30 cellular contexts compared by ENCODE assay signal in genomic region chr15:36275656-36276055, GRCh38.
"Had no signal": no experiment of that assay in that cellular context is flagged by ENCODE, and none has a peak within 500 bp of the region (broad histone marks: within the 10 kb centered on the region; RNA-seq: fewer than 3 reads in every experiment).

No MANE protein-coding gene starts in this region.

- H3K4me1 ChIP-seq: ascending aorta, breast epithelium, esophagus muscularis mucosa, gastrocnemius medialis, heart left ventricle had no signal

- H3K27me3 Mint-ChIP-seq: activated B cell treated with CpG ODN at 0.5 μM for 24 hours; activated CD4-positive, alpha-beta memory T cell treated with anti-CD3 and anti-CD28 coated beads for 36 hours; activated naive CD4-positive, alpha-beta T cell treated with anti-CD3 and anti-CD28 coated beads, Interleukin-2, amount 10 ng/mL, durations not matched to agents 7 days and 5 days; activated naive CD8-positive, alpha-beta T cell treated with anti-CD3 and anti-CD28 coated beads, Interleukin-2, amount 10 ng/mL, durations not matched to agents 7 days and 5 days; activated T-cell treated with anti-CD3 and anti-CD28 coated beads, Interleukin-2, amount 50 U/mL, for 24 hours; central memory CD8-positive, alpha-beta T cell; dendritic cell treated with granulocyte-macrophage colony-stimulating factor and Interleukin-4, amounts not matched to agents 40 ng/mL and 50 ng/mL, for 4 days had no signal

- DNase-seq: activated B cell treated with CpG ODN at 0.5 μM for 24 hours; activated CD4-positive, alpha-beta memory T cell treated with anti-CD3 and anti-CD28 coated beads for 36 hours; activated CD4-positive, alpha-beta T cell treated with anti-CD3 and anti-CD28 coated beads for 48 hours; activated CD8-positive, alpha-beta memory T cell treated with anti-CD3 and anti-CD28 coated beads, Interleukin-2, amount 50 U/mL, for 48 hours; activated gamma-delta T cell; activated naive CD4-positive, alpha-beta T cell; activated naive CD4-positive, alpha-beta T cell treated with anti-CD3 and anti-CD28 coated beads, Interleukin-2, amount 10 ng/mL, durations not matched to agents 7 days and 5 days; activated naive CD8-positive, alpha-beta T cell treated with anti-CD3 and anti-CD28 coated beads, Interleukin-2, amount 10 ng/mL, durations not matched to agents 7 days and 5 days; activated T-cell treated with anti-CD3 and anti-CD28 coated beads for 4 hours; activated T-cell treated with anti-CD3 and anti-CD28 coated beads, Interleukin-2, amount 50 U/mL, for 24 hours; activated T-cell treated with anti-CD3 and anti-CD28 coated beads, Interleukin-2, amount 50 U/mL, for 72 hours; dorsolateral prefrontal cortex; effector memory CD4-positive, alpha-beta T cell; endodermal cell; erythroblast; foreskin fibroblast; gastrocnemius medialis; glutamatergic neuron; heart left ventricle; T-helper 2 cell had no signal

- H3K27ac Mint-ChIP-seq: activated B cell treated with CpG ODN at 0.5 μM for 24 hours; activated CD4-positive, alpha-beta memory T cell treated with anti-CD3 and anti-CD28 coated beads for 36 hours; activated naive CD4-positive, alpha-beta T cell treated with anti-CD3 and anti-CD28 coated beads, Interleukin-2, amount 10 ng/mL, durations not matched to agents 7 days and 5 days; activated naive CD8-positive, alpha-beta T cell treated with anti-CD3 and anti-CD28 coated beads, Interleukin-2, amount 10 ng/mL, durations not matched to agents 7 days and 5 days; activated T-cell treated with anti-CD3 and anti-CD28 coated beads, Interleukin-2, amount 50 U/mL, for 24 hours; activated T-cell treated with anti-CD3 and anti-CD28 coated beads, Interleukin-2, amount 50 U/mL, for 72 hours; brain; dendritic cell treated with granulocyte-macrophage colony-stimulating factor and Interleukin-4, amounts not matched to agents 40 ng/mL and 50 ng/mL, for 4 days; endodermal cell had no signal

- ATAC-seq: activated CD4-positive, CD25-positive, alpha-beta regulatory T cell treated with anti-CD3 and anti-CD28 coated beads, Interleukin-2, amount 50 U/mL, for 24 hours; activated naive CD4-positive, alpha-beta T cell treated with anti-CD3 and anti-CD28 coated beads, Interleukin-2, amount 50 U/mL, for 72 hours; activated T-cell treated with anti-CD3 and anti-CD28 coated beads, Interleukin-2, amount 50 U/mL, for 72 hours; gastrocnemius medialis; heart left ventricle had no signal

- H3K9me3 Mint-ChIP-seq: central memory CD8-positive, alpha-beta T cell had no signal

- H3K27ac ChIP-seq: ascending aorta, breast epithelium, coronary artery, dorsolateral prefrontal cortex, esophagus muscularis mucosa, gastrocnemius medialis, heart left ventricle, VCaP had no signal

- H3K36me3 Mint-ChIP-seq: activated CD4-positive, alpha-beta memory T cell treated with anti-CD3 and anti-CD28 coated beads for 36 hours; activated naive CD4-positive, alpha-beta T cell treated with anti-CD3 and anti-CD28 coated beads, Interleukin-2, amount 10 ng/mL, durations not matched to agents 7 days and 5 days; activated naive CD8-positive, alpha-beta T cell treated with anti-CD3 and anti-CD28 coated beads, Interleukin-2, amount 10 ng/mL, durations not matched to agents 7 days and 5 days; brain had no signal

- H3K4me3 ChIP-seq: ascending aorta, breast epithelium, coronary artery, dorsolateral prefrontal cortex, esophagus muscularis mucosa, gastrocnemius medialis, heart left ventricle had no signal

- H3K4me3 Mint-ChIP-seq: activated B cell treated with CpG ODN at 0.5 μM for 24 hours; activated CD4-positive, alpha-beta memory T cell treated with anti-CD3 and anti-CD28 coated beads for 36 hours; activated naive CD4-positive, alpha-beta T cell treated with anti-CD3 and anti-CD28 coated beads, Interleukin-2, amount 10 ng/mL, durations not matched to agents 7 days and 5 days; activated naive CD8-positive, alpha-beta T cell treated with anti-CD3 and anti-CD28 coated beads, Interleukin-2, amount 10 ng/mL, durations not matched to agents 7 days and 5 days; activated T-cell treated with anti-CD3 and anti-CD28 coated beads, Interleukin-2, amount 50 U/mL, for 24 hours; activated T-cell treated with anti-CD3 and anti-CD28 coated beads, Interleukin-2, amount 50 U/mL, for 72 hours; brain; central memory CD8-positive, alpha-beta T cell; dendritic cell treated with granulocyte-macrophage colony-stimulating factor and Interleukin-4, amounts not matched to agents 40 ng/mL and 50 ng/mL, for 4 days; endodermal cell had no signal

- H3K9me3 ChIP-seq: gastrocnemius medialis had no signal

- H3K27me3 ChIP-seq: ascending aorta, breast epithelium, esophagus muscularis mucosa, gastrocnemius medialis, heart left ventricle had no signal

- H3K36me3 ChIP-seq: ascending aorta, breast epithelium, esophagus muscularis mucosa, gastrocnemius medialis, heart left ventricle had no signal

- H3K4me1 Mint-ChIP-seq: activated B cell treated with CpG ODN at 0.5 μM for 24 hours; activated naive CD4-positive, alpha-beta T cell treated with anti-CD3 and anti-CD28 coated beads, Interleukin-2, amount 10 ng/mL, durations not matched to agents 7 days and 5 days; activated naive CD8-positive, alpha-beta T cell treated with anti-CD3 and anti-CD28 coated beads, Interleukin-2, amount 10 ng/mL, durations not matched to agents 7 days and 5 days; brain; central memory CD8-positive, alpha-beta T cell had no signal
